ENCODE assay signal across 15 cellular contexts in the genomic region with DNA sequence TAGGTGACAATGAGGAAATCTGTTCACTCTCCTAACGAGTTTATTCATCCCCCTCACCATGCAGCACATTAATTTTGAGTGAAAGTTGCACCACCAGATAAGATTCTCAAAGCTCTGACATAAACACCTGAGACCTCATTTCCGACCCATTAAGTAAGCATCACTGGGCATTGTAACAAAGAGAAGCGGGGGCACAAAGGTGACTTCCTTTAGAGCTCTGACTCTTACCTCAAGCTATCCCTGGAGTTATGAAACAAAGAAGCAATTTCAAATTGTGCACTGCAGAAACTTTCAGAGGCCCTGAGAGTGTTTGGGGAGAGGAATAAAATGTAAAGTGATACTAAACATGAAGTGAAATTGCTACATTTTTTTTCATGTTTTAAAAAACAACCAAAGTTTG. TPM values are rescaled to one million over a fixed set of nuclear protein-coding genes. Genes with fewer than 3 reads are reported as not detected.
DNase-seq lines count a peak whose midpoint lies in the region; ATAC-seq and TF ChIP-seq lines count a peak whose summit lies in the region.
"Had no signal": no experiment of that assay in that cellular context is flagged by ENCODE, and none has a peak within 500 bp of the region (broad histone marks: within the 10 kb centered on the region; RNA-seq: fewer than 3 reads in every experiment).

No MANE protein-coding gene starts in this region.

- no peaks in the 10 kb centered on the region for H3K36me3 Mint-ChIP-seq in activated T-helper 2 cell treated with anti-CD3 and anti-CD28 coated beads, Interferon-gamma antibody, Interleukin-2, Interleukin-4, amounts not matched to agents 10 μg/mL and 5 μg/mL and 100 μg/mL, durations not matched to agents 14 hours and 24 hours and 36 hours (ENCODE audit: low read depth)
- H3K36me3 Mint-ChIP-seq in CD4-positive, alpha-beta T cell (ENCODE audit: low read depth), result no peaks in the 10 kb centered on the region

- H3K9me3 ChIP-seq in CD4-positive, alpha-beta T cell (ENCODE audit: control insufficient read depth, low read length), result no peaks in the 10 kb centered on the region
- H3K9me3 ChIP-seq: adrenal gland, heart left ventricle, testis had no signal

- intact Hi-C loops in activated T-helper 2 cell treated with anti-CD3 and anti-CD28 coated beads, Interferon-gamma antibody, Interleukin-2, Interleukin-4, amounts not matched to agents 10 μg/mL and 5 μg/mL and 100 μg/mL, durations not matched to agents 14 hours and 24 hours and 36 hours (cut with micrococcal nuclease), result no loop called here
- intact Hi-C loops in CD4-positive, alpha-beta T cell (cut with DNase I, micrococcal nuclease), result no loop called here

- H3K27ac ChIP-seq in CD4-positive, alpha-beta T cell (ENCODE audit: low read depth, low read length), result no peak overlapping the region
- no peak overlapping the region for H3K27ac ChIP-seq in coronary artery
- H3K27ac ChIP-seq: adrenal gland, C4-2B, heart left ventricle, testis had no signal

- in situ Hi-C loops in KBM-7 (cut with MboI; ENCODE audit: low pct_unique_long_range_greater_than_20kb, low sequenced_read_pairs), result no loop called here

- no peaks in the 10 kb centered on the region for H3K36me3 ChIP-seq in GM06990 (ENCODE audit: control insufficient read depth, insufficient read depth, low read length)
- H3K36me3 ChIP-seq: adrenal gland, heart left ventricle had no signal

- no peaks in the 10 kb centered on the region for H3K9me3 Mint-ChIP-seq in activated T-helper 2 cell treated with anti-CD3 and anti-CD28 coated beads, Interferon-gamma antibody, Interleukin-2, Interleukin-4, amounts not matched to agents 10 μg/mL and 5 μg/mL and 100 μg/mL, durations not matched to agents 14 hours and 24 hours and 36 hours
- no peaks in the 10 kb centered on the region for H3K9me3 Mint-ChIP-seq in CD4-positive, alpha-beta T cell

- ATAC-seq in GM19438 (IDR thresholded peaks at IDR 0.05; ENCODE audit: low read depth, unreplicated experiment) (peak; percentile 66), HG03025 (IDR thresholded peaks at IDR 0.05; ENCODE audit: low FRiP score, unreplicated experiment) (peak; percentile 76)
- no peak for ATAC-seq in CD4-positive, alpha-beta T cell (ENCODE audit: poor library complexity)
- ATAC-seq: activated CD8-positive, alpha-beta T cell treated with anti-CD3 and anti-CD28 coated beads, Interleukin-2, amount 10 ng/mL, durations not matched to agents 7 days and 5 days; heart left ventricle had no signal

- CTCF ChIA-PET in CD4-positive, alpha-beta T cell (lab: Charles Lee), result no interaction called here

- H3K4me3 ChIP-seq in GM06990 (replicated peaks; ENCODE audit: low read depth, low read length) (no peak overlapping the region), coronary artery (no peak overlapping the region)
- H3K4me3 ChIP-seq: adrenal gland, heart left ventricle, testis had no signal

- TF ChIP-seq CTCF in GM06990 (IDR thresholded peaks at IDR 0.05; ENCODE audit: insufficient read depth, low read length, poor library complexity, severe bottlenecking) (no peak), coronary artery (IDR thresholded peaks at IDR 0.05) (no peak)
- TF ChIP-seq CTCF in CD4-positive, alpha-beta T cell (IDR thresholded peaks at IDR 0.05), result no peak

- DNase-seq in GM06990 (ENCODE audit: extremely low read depth, insufficient read length), result peak; percentile 48
- no peak for DNase-seq in activated T-helper 2 cell treated with anti-CD3 and anti-CD28 coated beads, Interferon-gamma antibody, Interleukin-2, Interleukin-4, amounts not matched to agents 10 μg/mL and 5 μg/mL and 100 μg/mL, durations not matched to agents 14 hours and 24 hours and 36 hours (ENCODE audit: low spot score)
- DNase-seq in KBM-7, result no peak
- no peak for DNase-seq in CD4-positive, alpha-beta T cell
- DNase-seq in NCI-H187 (lab: John Stamatoyannopoulos, UW), result no peak
- no peak for DNase-seq in coronary artery (ENCODE audit: low spot score)
- DNase-seq: activated CD8-positive, alpha-beta T cell treated with anti-CD3 and anti-CD28 coated beads, Interleukin-2, amount 10 ng/mL, durations not matched to agents 7 days and 5 days; effector CD4-positive, alpha-beta T cell; heart left ventricle; NCI-H526 treated with DMSO at 0.1 percent for 48 hours; testis had no signal

- no peaks in the 10 kb centered on the region for H3K27me3 ChIP-seq in GM06990 (replicated peaks; ENCODE audit: control insufficient read depth, insufficient read depth, low read length)
- no peaks in the 10 kb centered on the region for H3K27me3 ChIP-seq in CD4-positive, alpha-beta T cell (ENCODE audit: control insufficient read depth, insufficient read depth, low read length)
- H3K27me3 ChIP-seq: adrenal gland, heart left ventricle, testis had no signal

- peak overlapping the region; percentile 37 for H3K27ac Mint-ChIP-seq in activated T-helper 2 cell treated with anti-CD3 and anti-CD28 coated beads, Interferon-gamma antibody, Interleukin-2, Interleukin-4, amounts not matched to agents 10 μg/mL and 5 μg/mL and 100 μg/mL, durations not matched to agents 14 hours and 24 hours and 36 hours
- no peak overlapping the region for H3K27ac Mint-ChIP-seq in CD4-positive, alpha-beta T cell
- H3K27ac Mint-ChIP-seq: activated CD8-positive, alpha-beta T cell treated with anti-CD3 and anti-CD28 coated beads, Interleukin-2, amount 10 ng/mL, durations not matched to agents 7 days and 5 days had no signal

- peaks cover 18% of the 10 kb centered on the region for H3K4me1 Mint-ChIP-seq in activated T-helper 2 cell treated with anti-CD3 and anti-CD28 coated beads, Interferon-gamma antibody, Interleukin-2, Interleukin-4, amounts not matched to agents 10 μg/mL and 5 μg/mL and 100 μg/mL, durations not matched to agents 14 hours and 24 hours and 36 hours (ENCODE audit: low read depth)
- no peaks in the 10 kb centered on the region for H3K4me1 Mint-ChIP-seq in CD4-positive, alpha-beta T cell (ENCODE audit: low read depth)

- H3K4me3 Mint-ChIP-seq in activated T-helper 2 cell treated with anti-CD3 and anti-CD28 coated beads, Interferon-gamma antibody, Interleukin-2, Interleukin-4, amounts not matched to agents 10 μg/mL and 5 μg/mL and 100 μg/mL, durations not matched to agents 14 hours and 24 hours and 36 hours (ENCODE audit: low read depth), result no peak overlapping the region
- no peak overlapping the region for H3K4me3 Mint-ChIP-seq in CD4-positive, alpha-beta T cell
- H3K4me3 Mint-ChIP-seq: activated CD8-positive, alpha-beta T cell treated with anti-CD3 and anti-CD28 coated beads, Interleukin-2, amount 10 ng/mL, durations not matched to agents 7 days and 5 days had no signal

- POLR2A ChIA-PET in CD4-positive, alpha-beta T cell (lab: Charles Lee), result interaction anchor here (1.3 kb wide), 1 partner anchor 9 kb away, joined by 3 read pairs; no protein-coding TSS in a partner anchor

- H3K27me3 Mint-ChIP-seq in activated T-helper 2 cell treated with anti-CD3 and anti-CD28 coated beads, Interferon-gamma antibody, Interleukin-2, Interleukin-4, amounts not matched to agents 10 μg/mL and 5 μg/mL and 100 μg/mL, durations not matched to agents 14 hours and 24 hours and 36 hours (ENCODE audit: low read depth), result no peaks in the 10 kb centered on the region
- H3K27me3 Mint-ChIP-seq in CD4-positive, alpha-beta T cell, result no peaks in the 10 kb centered on the region

RNA-seq across cellular contexts. Expression of gene C5orf15, which starts 29.5 kb away (rescaled TPM):
- total RNA-seq in activated T-helper 2 cell treated with anti-CD3 and anti-CD28 coated beads, Interferon-gamma antibody, Interleukin-2, Interleukin-4, amounts not matched to agents 10 μg/mL and 5 μg/mL and 100 μg/mL, durations not matched to agents 14 hours and 24 hours and 36 hours, result 63.7 and 66.7 TPM in 2 replicates
- total RNA-seq in CD4-positive, alpha-beta T cell, result 10 to 100 TPM; 12.3 to 15.5 TPM
